1 cellular context compared by ENCODE assay signal in genomic region chr13:97978661-97979450, GRCh38.
TF ChIP-seq lines count a peak whose summit lies in the region.

No MANE protein-coding gene starts in this region.

TF ChIP-seq in SK-N-SH treated with all-trans-retinoic acid at 6 μM for 48 hours, 23 proteins besides CTCF, POLR2A, EP300 and RAD21 (continued from another document):
- no peak for TF ChIP-seq ARNTL (CRISPR knock-in tag; IDR thresholded peaks at IDR 0.05; ENCODE audit: borderline replicate concordance, low read depth)
